Comparison of ENCODE assay signal across 8 cellular contexts in the genomic region with DNA sequence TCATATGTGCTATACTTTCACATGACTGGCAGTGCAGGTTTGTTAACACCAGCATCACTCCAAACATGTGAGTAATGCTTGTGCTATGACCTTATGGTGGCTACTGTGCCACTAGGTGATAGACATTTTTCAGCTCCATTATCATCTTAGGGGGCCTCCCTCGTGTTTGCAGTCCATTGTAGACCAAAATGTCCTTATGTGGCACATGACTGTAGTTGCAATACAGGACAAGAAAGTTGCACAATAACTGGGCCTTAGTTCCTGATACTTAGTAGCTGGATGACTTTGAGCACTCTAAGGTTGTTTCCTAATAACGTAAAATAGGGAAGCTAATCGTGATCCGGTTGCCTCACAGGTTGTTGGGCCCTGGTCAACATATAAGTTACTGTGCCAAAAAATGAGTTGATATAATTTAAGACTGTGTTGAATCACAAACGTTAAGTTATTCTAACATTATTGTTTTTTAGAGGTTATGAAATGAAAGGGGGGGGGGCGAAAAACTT. TPM values are rescaled to one million over a fixed set of nuclear protein-coding genes. Genes with fewer than 3 reads are reported as not detected.
DNase-seq lines count a peak whose midpoint lies in the region; ATAC-seq and TF ChIP-seq lines count a peak whose summit lies in the region.

No MANE protein-coding gene starts in this region.

- H3K4me2 ChIP-seq in KMS-11: peak overlapping the region; percentile 91

- H3K27me3 ChIP-seq in KMS-11 (ENCODE audit: insufficient read depth, low read depth) (no peaks in the 10 kb centered on the region), gastrocnemius medialis (no peaks in the 10 kb centered on the region)

- TF ChIP-seq POLR2A in gastrocnemius medialis (IDR thresholded peaks at IDR 0.05): no peak

- peaks cover 14% of the 10 kb centered on the region for H3K36me3 Mint-ChIP-seq in activated T-helper 1 cell treated with anti-CD3 and anti-CD28 coated beads, Interleukin-12 subunit alpha, Interleukin-12 subunit beta, Interleukin-2, Interleukin-4 antibody, amounts not matched to agents 30 ng/mL and 10 ng/mL and 1 ng/mL, durations not matched to agents 14 hours and 24 hours and 36 hours (ENCODE audit: low read depth)

- no peak overlapping the region; the same call in 1 of the 2 replicates for H3K4me3 ChIP-seq in AG10803 (ENCODE audit: low read length)
- H3K4me3 ChIP-seq in KMS-11 (IDR thresholded peaks at IDR 0.05; ENCODE audit: insufficient read depth, low read depth, low read length): no peak overlapping the region
- H3K4me3 ChIP-seq in gastrocnemius medialis: peak overlapping the region; percentile 76 to 86 (median 80)

- TF ChIP-seq CTCF in AG10803 (conservative IDR thresholded peaks at IDR 0.05; ENCODE audit: low read length): no peak
- no peak; the same call in 1 of the 2 replicates for TF ChIP-seq CTCF in KMS-11 (conservative IDR thresholded peaks at IDR 0.05; ENCODE audit: low read depth, low read length)
- no peak for TF ChIP-seq CTCF in gastrocnemius medialis (IDR thresholded peaks at IDR 0.05 in 4 of 5, conservative IDR thresholded peaks at IDR 0.05 in 1 of 5)

- peaks cover 36% of the 10 kb centered on the region; the same call in 1 of the 2 replicates for H3K79me2 ChIP-seq in KMS-11 (ENCODE audit: insufficient read depth, low read depth)

- H3K36me3 ChIP-seq in KMS-11 (ENCODE audit: insufficient read depth): no peaks in the 10 kb centered on the region
- no peaks in the 10 kb centered on the region for H3K36me3 ChIP-seq in gastrocnemius medialis

- peak overlapping the region; percentile 92 for H2AFZ ChIP-seq in KMS-11 (ENCODE audit: low read depth)

- H3K9ac ChIP-seq in KMS-11: peak overlapping the region; percentile 80; the same call in 1 of the 2 replicates

- ATAC-seq in left cardiac atrium (peak; percentile 10 to 42), gastrocnemius medialis (peak; percentile 66 to 74), HG02884 (IDR thresholded peaks at IDR 0.05; ENCODE audit: unreplicated experiment) (no peak), GM21390 (IDR thresholded peaks at IDR 0.05; ENCODE audit: unreplicated experiment) (no peak), GM21528 (IDR thresholded peaks at IDR 0.05; ENCODE audit: low FRiP score, unreplicated experiment) (no peak)

- no peaks in the 10 kb centered on the region for H3K9me3 Mint-ChIP-seq in activated T-helper 1 cell treated with anti-CD3 and anti-CD28 coated beads, Interleukin-12 subunit alpha, Interleukin-12 subunit beta, Interleukin-2, Interleukin-4 antibody, amounts not matched to agents 30 ng/mL and 10 ng/mL and 1 ng/mL, durations not matched to agents 14 hours and 24 hours and 36 hours

- no peaks in the 10 kb centered on the region for H4K20me1 ChIP-seq in KMS-11 (ENCODE audit: insufficient read depth)

- H3K27ac ChIP-seq in KMS-11 (no peak overlapping the region), gastrocnemius medialis (peak overlapping the region; percentile 80 to 97 (median 94))

- intact Hi-C loops in activated T-helper 1 cell treated with anti-CD3 and anti-CD28 coated beads, Interleukin-12 subunit alpha, Interleukin-12 subunit beta, Interleukin-2, Interleukin-4 antibody, amounts not matched to agents 30 ng/mL and 10 ng/mL and 1 ng/mL, durations not matched to agents 14 hours and 24 hours and 36 hours (cut with micrococcal nuclease): loop anchor here (1.0 to 10.0 kb wide), 9 partner anchors 71 to 444 kb away; partner anchors contain the start of genes LYSMD1, MRPL9, POGZ and PSMB4
- intact Hi-C loops in left cardiac atrium (cut with DNase I) (loop anchor here in 1 of 2 donors (5.0 kb wide), 1 partner anchor 111 kb away; the partner anchor contains the start of gene RIIAD1), gastrocnemius medialis (cut with DNase I; ENCODE audit: low total_unique reads) (loop anchor here (1.0 to 5.0 kb wide), 4 partner anchors 71 to 329 kb away; partner anchors contain the start of genes RIIAD1, TUFT1 and ZNF687)

- peak overlapping the region; percentile 86 for H3K27ac Mint-ChIP-seq in activated T-helper 1 cell treated with anti-CD3 and anti-CD28 coated beads, Interleukin-12 subunit alpha, Interleukin-12 subunit beta, Interleukin-2, Interleukin-4 antibody, amounts not matched to agents 30 ng/mL and 10 ng/mL and 1 ng/mL, durations not matched to agents 14 hours and 24 hours and 36 hours

- H3K9me3 ChIP-seq in gastrocnemius medialis: no peaks in the 10 kb centered on the region

- in situ Hi-C loops in gastrocnemius medialis (cut with MboI; ENCODE audit: low sequenced_read_pairs in 4 of 4): loop anchor here in 1 of 4 donors (25.0 kb wide), 1 partner anchor 226 kb away; the partner anchor contains the start of genes C2CD4D and RORC

- peaks cover 38% of the 10 kb centered on the region for H3K4me1 Mint-ChIP-seq in activated T-helper 1 cell treated with anti-CD3 and anti-CD28 coated beads, Interleukin-12 subunit alpha, Interleukin-12 subunit beta, Interleukin-2, Interleukin-4 antibody, amounts not matched to agents 30 ng/mL and 10 ng/mL and 1 ng/mL, durations not matched to agents 14 hours and 24 hours and 36 hours (ENCODE audit: low read depth)

- H3K4me1 ChIP-seq in KMS-11 (ENCODE audit: low read depth, poor library complexity, severe bottlenecking) (peaks cover 31% of the 10 kb centered on the region), gastrocnemius medialis (peaks cover 29 to 37% of the 10 kb centered on the region in 2 donors)

- H3K4me3 Mint-ChIP-seq in activated T-helper 1 cell treated with anti-CD3 and anti-CD28 coated beads, Interleukin-12 subunit alpha, Interleukin-12 subunit beta, Interleukin-2, Interleukin-4 antibody, amounts not matched to agents 30 ng/mL and 10 ng/mL and 1 ng/mL, durations not matched to agents 14 hours and 24 hours and 36 hours: peak overlapping the region; percentile 85

- DNase-seq in AG10803 (ENCODE audit: low read depth) (peak; percentile 83), left cardiac atrium (no peak), gastrocnemius medialis (peak; percentile 45)
- DNase-seq in activated T-helper 1 cell treated with anti-CD3 and anti-CD28 coated beads, Interleukin-12 subunit alpha, Interleukin-12 subunit beta, Interleukin-2, Interleukin-4 antibody, amounts not matched to agents 30 ng/mL and 10 ng/mL and 1 ng/mL, durations not matched to agents 14 hours and 24 hours and 36 hours (ENCODE audit: low spot score): no peak

- peaks cover 12% of the 10 kb centered on the region for H3K27me3 Mint-ChIP-seq in activated T-helper 1 cell treated with anti-CD3 and anti-CD28 coated beads, Interleukin-12 subunit alpha, Interleukin-12 subunit beta, Interleukin-2, Interleukin-4 antibody, amounts not matched to agents 30 ng/mL and 10 ng/mL and 1 ng/mL, durations not matched to agents 14 hours and 24 hours and 36 hours (ENCODE audit: insufficient read depth)

RNA-seq across cellular contexts. Expression of gene SNX27, which starts 0.5 kb away (rescaled TPM):
- 31.1 and 31.9 TPM in 2 replicates for total RNA-seq in activated T-helper 1 cell treated with anti-CD3 and anti-CD28 coated beads, Interleukin-12 subunit alpha, Interleukin-12 subunit beta, Interleukin-2, Interleukin-4 antibody, amounts not matched to agents 30 ng/mL and 10 ng/mL and 1 ng/mL, durations not matched to agents 14 hours and 24 hours and 36 hours
- total RNA-seq in left cardiac atrium (10 to 100 TPM; 29.8 to 32.3 TPM), gastrocnemius medialis (10 to 100 TPM; 37.0 to 43.7 (median 40.9) TPM)

Comparison
In these comparisons a context has a peak if more than half of its experiments do, and no peak if none do; other contexts are left out.
1. DNase-seq: peak in AG10803 (single experiment) and gastrocnemius medialis (2 of 2); none in activated T-helper 1 cell treated with anti-CD3 and anti-CD28 coated beads, Interleukin-12 subunit alpha, Interleukin-12 subunit beta, Interleukin-2, Interleukin-4 antibody, amounts not matched to agents 30 ng/mL and 10 ng/mL and 1 ng/mL, durations not matched to agents 14 hours and 24 hours and 36 hours (single experiment) and left cardiac atrium (single experiment).
2. H3K4me3 ChIP-seq: peak in gastrocnemius medialis (4 of 4); none in AG10803 (single experiment) and KMS-11 (single experiment).
3. ATAC-seq: peak in left cardiac atrium (2 of 2) and gastrocnemius medialis (2 of 2); none in HG02884 (single experiment), GM21390 (single experiment) and GM21528 (single experiment).